8 cellular contexts compared by ENCODE assay signal in genomic region chr2:15313657-15314056, GRCh38.
DNase-seq lines count a peak whose midpoint lies in the region; ATAC-seq and TF ChIP-seq lines count a peak whose summit lies in the region.

No MANE protein-coding gene starts in this region.

- H2AK5ac ChIP-seq in neuronal stem cell (ENCODE audit: low read depth, low read length): no peak overlapping the region

- H3K4me3 ChIP-seq in heart right ventricle: no peak overlapping the region
- no peak overlapping the region for H3K4me3 ChIP-seq in neuronal stem cell (ENCODE audit: low read length in 2 of 2)

- no peaks in the 10 kb centered on the region for H3K79me1 ChIP-seq in neuronal stem cell (ENCODE audit: low read depth, low read length)

- no peak overlapping the region for H2AFZ ChIP-seq in neuronal stem cell (ENCODE audit: low read length)

- peak; percentile 38 for DNase-seq in GM13976 (ENCODE audit: low spot score)
- DNase-seq in central memory CD8-positive, alpha-beta T cell (ENCODE audit: low spot score in 2 of 2): no peak
- no peak for DNase-seq in heart right ventricle
- no peak for DNase-seq in NOMO-1 (lab: John Stamatoyannopoulos, UW; ENCODE audit: unreplicated experiment in 2 of 2)
- DNase-seq in NOMO-1 treated with DMSO at 0.1 percent for 48 hours (lab: John Stamatoyannopoulos, UW; ENCODE audit: unreplicated experiment): no peak
- no peak for DNase-seq in neuronal stem cell (ENCODE audit: low spot score)

- no peak overlapping the region for H3K23ac ChIP-seq in neuronal stem cell (ENCODE audit: low read depth, low read length, poor library complexity)

- H2BK12ac ChIP-seq in neuronal stem cell (ENCODE audit: low read length): no peak overlapping the region

- H3K36me3 ChIP-seq in heart right ventricle (peaks cover 0 to 28% (median 0%) of the 10 kb centered on the region in 9 donors), neuronal stem cell (replicated peaks in 1 of 2; ENCODE audit: control insufficient read depth in 2 of 2, insufficient read depth in 2 of 2, low read length in 2 of 2) (peaks cover 0 to 2% of the 10 kb centered on the region in 2 donors)

- H3K27me3 ChIP-seq in heart right ventricle (no peaks in the 10 kb centered on the region), neuronal stem cell (ENCODE audit: control insufficient read depth in 3 of 3, insufficient read depth in 3 of 3, low read depth in 1 of 3, low read length in 3 of 3) (no peaks in the 10 kb centered on the region)

- H3K14ac ChIP-seq in neuronal stem cell (ENCODE audit: low read length): no peak overlapping the region

- no peaks in the 10 kb centered on the region for H3K27me3 Mint-ChIP-seq in central memory CD8-positive, alpha-beta T cell

- intact Hi-C loops in heart right ventricle (cut with DNase I): no loop called here

- no peak overlapping the region for H3K4ac ChIP-seq in neuronal stem cell (ENCODE audit: low read length)

- H2BK15ac ChIP-seq in neuronal stem cell (ENCODE audit: low read length): no peak overlapping the region

- peaks cover 9% of the 10 kb centered on the region for H3K9me3 Mint-ChIP-seq in central memory CD8-positive, alpha-beta T cell

- TF ChIP-seq CTCF in GM13976 (IDR thresholded peaks at IDR 0.05; ENCODE audit: borderline replicate concordance, control extremely low read depth, extremely low read depth, insufficient read depth, missing control alignments): no peak
- TF ChIP-seq CTCF in heart right ventricle (IDR thresholded peaks at IDR 0.05): no peak

- no peak overlapping the region for H4K91ac ChIP-seq in neuronal stem cell (ENCODE audit: low read depth, low read length, poor library complexity)

- peak; percentile 74 for ATAC-seq in GM21390 (IDR thresholded peaks at IDR 0.05; ENCODE audit: unreplicated experiment)
- ATAC-seq in HG03439 (IDR thresholded peaks at IDR 0.05; ENCODE audit: unreplicated experiment): peak; percentile 64
- ATAC-seq in central memory CD8-positive, alpha-beta T cell (replicated peaks; ENCODE audit: extremely low read depth, poor library complexity, severe bottlenecking): no peak
- no peak for ATAC-seq in heart right ventricle

- in situ Hi-C loops in GM13976 (cut with MboI; ENCODE audit: low sequenced_read_pairs, unreplicated experiment): no loop called here

- no peak overlapping the region for H4K8ac ChIP-seq in neuronal stem cell (ENCODE audit: low read depth, low read length)

- H3K4me1 ChIP-seq in heart right ventricle: peaks cover 0 to 5% (median 0%) of the 10 kb centered on the region in 9 donors
- H3K4me1 ChIP-seq in neuronal stem cell (ENCODE audit: control insufficient read depth in 2 of 2, insufficient read depth in 1 of 2, low read depth in 1 of 2, low read length in 2 of 2): peaks cover 0 to 4% of the 10 kb centered on the region in 2 donors

- peaks cover 0 to 11% (median 0%) of the 10 kb centered on the region in 11 donors for H3K9me3 ChIP-seq in heart right ventricle
- no peaks in the 10 kb centered on the region for H3K9me3 ChIP-seq in neuronal stem cell (replicated peaks in 1 of 2; ENCODE audit: control insufficient read depth in 2 of 2, insufficient read depth in 1 of 2, low read depth in 1 of 2, low read length in 2 of 2)

- no peak overlapping the region for H2BK120ac ChIP-seq in neuronal stem cell (ENCODE audit: low read depth, low read length)

- no peak overlapping the region for H3K18ac ChIP-seq in neuronal stem cell (ENCODE audit: low read length)

- no peak overlapping the region for H3K4me2 ChIP-seq in neuronal stem cell (ENCODE audit: insufficient read depth, low read length, poor library complexity, severe bottlenecking)

- H3K36me3 Mint-ChIP-seq in central memory CD8-positive, alpha-beta T cell (ENCODE audit: insufficient read depth): peaks cover 3% of the 10 kb centered on the region

- peak overlapping the region; percentile 60 for H3K27ac Mint-ChIP-seq in central memory CD8-positive, alpha-beta T cell (ENCODE audit: low read depth)

- H2BK5ac ChIP-seq in neuronal stem cell (ENCODE audit: low read length): no peak overlapping the region

- H3K9ac ChIP-seq in neuronal stem cell (ENCODE audit: low read depth, low read length, poor library complexity): no peak overlapping the region

- H3K4me1 Mint-ChIP-seq in central memory CD8-positive, alpha-beta T cell: peaks cover 71% of the 10 kb centered on the region

- H3K27ac ChIP-seq in heart right ventricle (no peak overlapping the region), neuronal stem cell (replicated peaks; ENCODE audit: low read length) (no peak overlapping the region)

- H3K4me3 Mint-ChIP-seq in central memory CD8-positive, alpha-beta T cell: no peak overlapping the region

- WGBS in heart right ventricle, 2 donors: 72 to 79% methylated on average over 1 of the region's 1 CpG
- no CpG with 5 or more reads among the region's 1 CpG for WGBS in neuronal stem cell (ENCODE audit: extremely low coverage in 2 of 2, insufficient read length in 2 of 2, insufficient replicate concordance in 1 of 2), 2 donors

Comparison
In these comparisons a context has a peak if more than half of its experiments do, and no peak if none do; other contexts are left out.
1. ATAC-seq: peak in GM21390 (single experiment) and HG03439 (single experiment); none in central memory CD8-positive, alpha-beta T cell (single experiment) and heart right ventricle (0 of 8).